Comparison of ENCODE assay signal across 8 cellular contexts in genomic region chr4:16199132-16199531, GRCh38. TPM values are rescaled to one million over a fixed set of nuclear protein-coding genes. Genes with fewer than 3 reads are reported as not detected.
DNase-seq lines count a peak whose midpoint lies in the region; ATAC-seq and TF ChIP-seq lines count a peak whose summit lies in the region.

No MANE protein-coding gene starts in this region.

- H3K4me3 Mint-ChIP-seq in chondrocyte (ENCODE audit: unreplicated experiment), result no peak overlapping the region

- H3K27me3 ChIP-seq in left lung, result no peaks in the 10 kb centered on the region

- H3K27me3 Mint-ChIP-seq in chondrocyte (ENCODE audit: low read depth), result no peaks in the 10 kb centered on the region

- H3K4me1 Mint-ChIP-seq in chondrocyte (ENCODE audit: low read depth), result peaks cover 22% of the 10 kb centered on the region

- no peak overlapping the region for H3K27ac Mint-ChIP-seq in chondrocyte (ENCODE audit: unreplicated experiment)

- H3K4me1 ChIP-seq in left lung, result peaks cover 0 to 46% of the 10 kb centered on the region in 2 donors

- H3K27ac ChIP-seq in left lung, result no peak overlapping the region

- ATAC-seq in left lung (no peak), HG02973 (IDR thresholded peaks at IDR 0.05; ENCODE audit: unreplicated experiment) (no peak)

- no peak overlapping the region for H3K4me3 ChIP-seq in left lung

- H3K9me3 Mint-ChIP-seq in chondrocyte (ENCODE audit: low read depth), result no peaks in the 10 kb centered on the region

- no peaks in the 10 kb centered on the region for H3K9me3 ChIP-seq in left lung

- peaks cover 0 to 5% of the 10 kb centered on the region in 2 donors for H3K36me3 ChIP-seq in left lung

- DNase-seq in NCI-H1417 (lab: John Stamatoyannopoulos, UW) (peak in 2 of 3 experiments; percentile 23 to 47), NCI-H1417 treated with DMSO at 0.1 percent for 48 hours (lab: John Stamatoyannopoulos, UW) (no peak), NCI-H2171 (lab: John Stamatoyannopoulos, UW) (peak; percentile 0), chondrocyte (ENCODE audit: low spot score) (no peak), pons (ENCODE audit: low spot score) (peak; percentile 49), left lung (no peak)
- no peak for DNase-seq in activated CD8-positive, alpha-beta memory T cell treated with anti-CD3 and anti-CD28 coated beads, Interleukin-2, amount 50 U/mL, for 4 hours

- H3K36me3 Mint-ChIP-seq in chondrocyte (ENCODE audit: low read depth), result no peaks in the 10 kb centered on the region

- peak; percentile 87 for TF ChIP-seq CTCF in chondrocyte (IDR thresholded peaks at IDR 0.05)
- no peak for TF ChIP-seq CTCF in left lung (IDR thresholded peaks at IDR 0.05)

- intact Hi-C loops in left lung (cut with DNase I), result no loop called here

RNA-seq across cellular contexts. Expression of gene TAPT1, which starts 27.1 kb away (rescaled TPM):
- total RNA-seq in chondrocyte (17.8 to 26.0 TPM (median 23.0 TPM) in 3 replicates), left lung (10 to 100 TPM; 42.9 to 60.4 TPM)

Comparison
In these comparisons a context has a peak if more than half of its experiments do, and no peak if none do; other contexts are left out.
1. DNase-seq: peak in NCI-H1417 (2 of 3), NCI-H2171 (single experiment) and pons (single experiment); none in NCI-H1417 treated with DMSO at 0.1 percent for 48 hours (single experiment), chondrocyte (single experiment), activated CD8-positive, alpha-beta memory T cell treated with anti-CD3 and anti-CD28 coated beads, Interleukin-2, amount 50 U/mL, for 4 hours (single experiment) and left lung (0 of 2).